ENCODE assay signal across 14 cellular contexts in genomic region chr7:126578338-126578737, GRCh38.
DNase-seq lines count a peak whose midpoint lies in the region; ATAC-seq lines count a peak whose summit lies in the region.
"Had no signal": no experiment of that assay in that cellular context is flagged by ENCODE, and none has a peak within 500 bp of the region (broad histone marks: within the 10 kb centered on the region; RNA-seq: fewer than 3 reads in every experiment).

No MANE protein-coding gene starts in this region.

- H3K79me1 ChIP-seq in mesendoderm (ENCODE audit: low read length) = no peaks in the 10 kb centered on the region

- peaks cover 5% of the 10 kb centered on the region for H3K4me1 ChIP-seq in mesendoderm (ENCODE audit: control insufficient read depth, low read depth, low read length)
- H3K4me1 ChIP-seq: gastroesophageal sphincter had no signal

- H3K9me3 Mint-ChIP-seq in activated CD4-positive, alpha-beta T cell treated with anti-CD3 and anti-CD28 coated beads, Interleukin-2, amount 10 ng/mL, durations not matched to agents 7 days and 5 days = no peaks in the 10 kb centered on the region
- H3K9me3 Mint-ChIP-seq: H9 had no signal

- H3K56ac ChIP-seq in mesendoderm (ENCODE audit: low read length) = peak overlapping the region; percentile 10

- WGBS in mesendoderm (ENCODE audit: extremely low coverage, insufficient coverage, low lambda C conversion rate) = no CpG with 5 or more reads among the region's 2 CpGs

- DNase-seq in DMS53 (lab: John Stamatoyannopoulos, UW) = peak; percentile 71
- DNase-seq in NCI-H1105 treated with DMSO at 0.1 percent for 48 hours (lab: John Stamatoyannopoulos, UW) = peak; percentile 91
- peak; percentile 95 to 99 for DNase-seq in NCI-H524 (lab: John Stamatoyannopoulos, UW)
- no peak for DNase-seq in mesendoderm
- no peak for DNase-seq in middle frontal gyrus (ENCODE audit: extremely low spot score, low spot score)
- no peak for DNase-seq in activated CD4-positive, alpha-beta T cell treated with anti-CD3 and anti-CD28 coated beads, Interleukin-2, amount 10 ng/mL, durations not matched to agents 7 days and 5 days
- DNase-seq in mesenteric fat pad (ENCODE audit: low spot score) = no peak
- DNase-seq: dermis blood vessel endothelial cell; H9; IMR-90; RPMI8226; stimulated activated CD4-positive, alpha-beta T cell treated with anti-CD3 and anti-CD28 coated beads, Interleukin-15, amount 100 ng/mL, for 24 hours had no signal

- H3K4me3 Mint-ChIP-seq in activated CD4-positive, alpha-beta T cell treated with anti-CD3 and anti-CD28 coated beads, Interleukin-2, amount 10 ng/mL, durations not matched to agents 7 days and 5 days = no peak overlapping the region
- H3K4me3 Mint-ChIP-seq: H9 had no signal

- H3K79me2 ChIP-seq in mesendoderm (ENCODE audit: control insufficient read depth, insufficient read depth, low read length) = no peaks in the 10 kb centered on the region

- H3K27ac ChIP-seq in mesendoderm (ENCODE audit: low read depth, low read length) = no peak overlapping the region
- H3K27ac ChIP-seq: gastroesophageal sphincter had no signal

- no peak overlapping the region for H3K18ac ChIP-seq in mesendoderm (ENCODE audit: low read length)

- H2BK120ac ChIP-seq in mesendoderm (ENCODE audit: low read depth, low read length) = no peak overlapping the region

- H3K4me3 ChIP-seq in mesendoderm (ENCODE audit: low read length) = no peak overlapping the region
- H3K4me3 ChIP-seq: gastroesophageal sphincter had no signal

- H3K4ac ChIP-seq in mesendoderm (ENCODE audit: low read depth, low read length) = no peak overlapping the region

- no peaks in the 10 kb centered on the region for H3K4me1 Mint-ChIP-seq in activated CD4-positive, alpha-beta T cell treated with anti-CD3 and anti-CD28 coated beads, Interleukin-2, amount 10 ng/mL, durations not matched to agents 7 days and 5 days

- H4K8ac ChIP-seq in mesendoderm (ENCODE audit: low read depth, low read length) = no peak overlapping the region

- no peak for ATAC-seq in HG03045 (IDR thresholded peaks at IDR 0.05; ENCODE audit: unreplicated experiment)
- ATAC-seq: gastroesophageal sphincter had no signal

- no peak overlapping the region for H3K27ac Mint-ChIP-seq in activated CD4-positive, alpha-beta T cell treated with anti-CD3 and anti-CD28 coated beads, Interleukin-2, amount 10 ng/mL, durations not matched to agents 7 days and 5 days
- H3K27ac Mint-ChIP-seq: H9 had no signal

- H2BK15ac ChIP-seq in mesendoderm (replicated peaks; ENCODE audit: low read depth) = no peak overlapping the region

- no peaks in the 10 kb centered on the region for H3K27me3 ChIP-seq in mesendoderm (ENCODE audit: insufficient read depth, low read length, poor library complexity)
- H3K27me3 ChIP-seq: gastroesophageal sphincter had no signal

- no peaks in the 10 kb centered on the region for H3K36me3 ChIP-seq in mesendoderm (ENCODE audit: control insufficient read depth, insufficient read depth, low read length)
- H3K36me3 ChIP-seq: gastroesophageal sphincter had no signal

- no peak overlapping the region for H4K5ac ChIP-seq in mesendoderm (ENCODE audit: low read length)

- H3K36me3 Mint-ChIP-seq in activated CD4-positive, alpha-beta T cell treated with anti-CD3 and anti-CD28 coated beads, Interleukin-2, amount 10 ng/mL, durations not matched to agents 7 days and 5 days (ENCODE audit: low read depth) = no peaks in the 10 kb centered on the region

- H2AK5ac ChIP-seq in mesendoderm (ENCODE audit: low read length) = no peak overlapping the region

- CTCF ChIA-PET in activated CD4-positive, alpha-beta T cell treated with anti-CD3 and anti-CD28 coated beads, Interleukin-2, amount 10 ng/mL, durations not matched to agents 7 days and 5 days (lab: Charles Lee) = no interaction called here

- H3K27me3 Mint-ChIP-seq in activated CD4-positive, alpha-beta T cell treated with anti-CD3 and anti-CD28 coated beads, Interleukin-2, amount 10 ng/mL, durations not matched to agents 7 days and 5 days = no peaks in the 10 kb centered on the region

- POLR2A ChIA-PET in activated CD4-positive, alpha-beta T cell treated with anti-CD3 and anti-CD28 coated beads, Interleukin-2, amount 10 ng/mL, durations not matched to agents 7 days and 5 days (lab: Charles Lee) = no interaction called here

- no peak overlapping the region for H3K9ac ChIP-seq in mesendoderm (ENCODE audit: low read length)

- H3K23ac ChIP-seq in mesendoderm (ENCODE audit: low read length) = no peak overlapping the region

- H2BK5ac ChIP-seq in mesendoderm (ENCODE audit: low read length) = no peak overlapping the region

- H3K4me2 ChIP-seq in mesendoderm (ENCODE audit: low read length) = no peak overlapping the region

Comparison
In these comparisons a context has a peak if more than half of its experiments do, and no peak if none do; other contexts are left out.
1. DNase-seq: peak in DMS53 (single experiment), NCI-H1105 treated with DMSO at 0.1 percent for 48 hours (single experiment) and NCI-H524 (2 of 2); none in mesendoderm (single experiment), middle frontal gyrus (single experiment), activated CD4-positive, alpha-beta T cell treated with anti-CD3 and anti-CD28 coated beads, Interleukin-2, amount 10 ng/mL, durations not matched to agents 7 days and 5 days (single experiment) and mesenteric fat pad (single experiment).